In genomic region chr1:100358210-100358609, GRCh38 we compare ENCODE assay signal across 10 cellular contexts. TPM values are rescaled to one million over a fixed set of nuclear protein-coding genes. Genes with fewer than 3 reads are reported as not detected.
DNase-seq lines count a peak whose midpoint lies in the region; ATAC-seq, FAIRE-seq and TF ChIP-seq lines count a peak whose summit lies in the region.
"Had no signal": no experiment of that assay in that cellular context is flagged by ENCODE, and none has a peak within 500 bp of the region (broad histone marks: within the 10 kb centered on the region; RNA-seq: fewer than 3 reads in every experiment).

No MANE protein-coding gene starts in this region.

- H2BK15ac ChIP-seq in mesenchymal stem cell (ENCODE audit: low read depth, poor library complexity, severe bottlenecking), result no peak overlapping the region

- H3K9ac ChIP-seq in mesenchymal stem cell (ENCODE audit: low read length), result no peak overlapping the region

- H2BK5ac ChIP-seq in mesenchymal stem cell (ENCODE audit: low read depth, low read length, poor library complexity, severe bottlenecking), result no peak overlapping the region

- H3K4me1 ChIP-seq in HEK293 (ENCODE audit: control insufficient read depth, insufficient read depth, low read length) (peaks cover 10% of the 10 kb centered on the region), mesenchymal stem cell (ENCODE audit: control insufficient read depth, insufficient read depth, low read depth, low read length) (peaks cover 7% of the 10 kb centered on the region)

- FAIRE-seq in D721Med (lab: Jason Lieb, UNC), result no peak

- no peak overlapping the region for H3K23ac ChIP-seq in mesenchymal stem cell (ENCODE audit: low read length in 2 of 2)

- H3K4me3 Mint-ChIP-seq in activated naive CD8-positive, alpha-beta T cell treated with anti-CD3 and anti-CD28 coated beads, Interleukin-2, amount 10 ng/mL, durations not matched to agents 7 days and 5 days, result no peak overlapping the region

- H4K8ac ChIP-seq in mesenchymal stem cell (ENCODE audit: low read length), result no peak overlapping the region

- WGBS in mesenchymal stem cell, result 96% methylated on average over 2 of the region's 2 CpGs

- H3K4ac ChIP-seq in mesenchymal stem cell (ENCODE audit: low read depth in 1 of 2, low read length in 2 of 2), result no peak overlapping the region

- H2BK120ac ChIP-seq in mesenchymal stem cell (ENCODE audit: low read depth, low read length), result no peak overlapping the region

- H2BK12ac ChIP-seq in mesenchymal stem cell (ENCODE audit: low read length in 2 of 2), result no peak overlapping the region

- H3K36me3 ChIP-seq in HEK293 (ENCODE audit: control insufficient read depth in 2 of 2, insufficient read depth in 1 of 2, low read length in 2 of 2) (no peaks in the 10 kb centered on the region), mesenchymal stem cell (ENCODE audit: control insufficient read depth in 1 of 2, insufficient read depth in 2 of 2, low read depth in 1 of 2, low read length in 2 of 2) (no peaks in the 10 kb centered on the region)

- no peaks in the 10 kb centered on the region for H3K27me3 Mint-ChIP-seq in activated naive CD8-positive, alpha-beta T cell treated with anti-CD3 and anti-CD28 coated beads, Interleukin-2, amount 10 ng/mL, durations not matched to agents 7 days and 5 days

- H3K4me1 Mint-ChIP-seq in activated naive CD8-positive, alpha-beta T cell treated with anti-CD3 and anti-CD28 coated beads, Interleukin-2, amount 10 ng/mL, durations not matched to agents 7 days and 5 days, result peaks cover 51% of the 10 kb centered on the region

- TF ChIP-seq CTCF in D721Med (IDR thresholded peaks at IDR 0.05; ENCODE audit: insufficient read depth, missing control alignments), result peak; percentile 38
- TF ChIP-seq CTCF in HEK293 (tag by site-specific recombination; IDR thresholded peaks at IDR 0.05), result peak; percentile 23; the same call in 1 of the 2 replicates

- no peak overlapping the region for H3K4me2 ChIP-seq in mesenchymal stem cell (ENCODE audit: low read length, poor library complexity, severe bottlenecking)

- H3K9me3 Mint-ChIP-seq in activated naive CD8-positive, alpha-beta T cell treated with anti-CD3 and anti-CD28 coated beads, Interleukin-2, amount 10 ng/mL, durations not matched to agents 7 days and 5 days, result no peaks in the 10 kb centered on the region

- H4K91ac ChIP-seq in mesenchymal stem cell (ENCODE audit: low read length), result no peak overlapping the region

- no peak overlapping the region for H2AK5ac ChIP-seq in mesenchymal stem cell (ENCODE audit: low read length, severe bottlenecking)

- CTCF ChIA-PET in HEK293 (lab: Yijun Ruan, JAX), result interaction anchor here (0.5 to 2.0 kb wide), 13 partner anchors 9 to 612 kb away, joined by 3 to 8 read pairs (median 3); no protein-coding TSS in a partner anchor

- no peaks in the 10 kb centered on the region for H3K27me3 ChIP-seq in mesenchymal stem cell (ENCODE audit: control insufficient read depth in 1 of 2, insufficient read depth in 1 of 2, low read length in 2 of 2)

- POLR2A ChIA-PET in HEK293 (lab: Yijun Ruan, JAX), result no interaction called here
- POLR2A ChIA-PET in activated naive CD8-positive, alpha-beta T cell treated with anti-CD3 and anti-CD28 coated beads, Interleukin-2, amount 10 ng/mL, durations not matched to agents 7 days and 5 days (lab: Charles Lee), result no interaction called here

- DNase-seq in D721Med (ENCODE audit: insufficient read length, low spot score), result no peak
- no peak for DNase-seq in activated naive CD8-positive, alpha-beta T cell treated with anti-CD3 and anti-CD28 coated beads, Interleukin-2, amount 10 ng/mL, durations not matched to agents 7 days and 5 days
- peak; percentile 17 for DNase-seq in mesenchymal stem cell
- DNase-seq in iPS-NIHi7 (ENCODE audit: extremely low spot score), result no peak
- no peak for DNase-seq in globus pallidus (ENCODE audit: low spot score)
- DNase-seq: NCI-H526, occipital lobe had no signal

- no peak overlapping the region for H3K27ac ChIP-seq in HEK293 (ENCODE audit: extremely low read depth, low read depth, low read length)
- no peak overlapping the region for H3K27ac ChIP-seq in mesenchymal stem cell (ENCODE audit: low read length, poor library complexity, severe bottlenecking)

- peak; percentile 25 for ATAC-seq in activated naive CD8-positive, alpha-beta T cell treated with anti-CD3 and anti-CD28 coated beads, Interleukin-2, amount 10 ng/mL, durations not matched to agents 7 days and 5 days (ENCODE audit: low read depth)
- no peak for ATAC-seq in HG03571 (IDR thresholded peaks at IDR 0.05; ENCODE audit: unreplicated experiment)
- ATAC-seq in GM18870 (IDR thresholded peaks at IDR 0.05; ENCODE audit: unreplicated experiment), result no peak

- no peak overlapping the region for H3K27ac Mint-ChIP-seq in activated naive CD8-positive, alpha-beta T cell treated with anti-CD3 and anti-CD28 coated beads, Interleukin-2, amount 10 ng/mL, durations not matched to agents 7 days and 5 days

- peaks cover 44% of the 10 kb centered on the region for H3K36me3 Mint-ChIP-seq in activated naive CD8-positive, alpha-beta T cell treated with anti-CD3 and anti-CD28 coated beads, Interleukin-2, amount 10 ng/mL, durations not matched to agents 7 days and 5 days

- H2AFZ ChIP-seq in mesenchymal stem cell (ENCODE audit: low read depth, low read length), result no peak overlapping the region

- H3K14ac ChIP-seq in mesenchymal stem cell (ENCODE audit: low read length in 2 of 2), result no peak overlapping the region

- H3K4me3 ChIP-seq in HEK293 (ENCODE audit: low read depth, low read length) (no peak overlapping the region), mesenchymal stem cell (ENCODE audit: insufficient read depth in 1 of 2, low read depth in 1 of 2, low read length in 2 of 2) (no peak overlapping the region)

- no peaks in the 10 kb centered on the region for H3K9me3 ChIP-seq in HEK293 (ENCODE audit: control insufficient read depth, insufficient read depth, low read depth, low read length)
- no peaks in the 10 kb centered on the region for H3K9me3 ChIP-seq in mesenchymal stem cell (ENCODE audit: control insufficient read depth, low read length)

- H3K18ac ChIP-seq in mesenchymal stem cell (ENCODE audit: low read depth in 1 of 2, low read length in 2 of 2), result no peak overlapping the region

- H3K79me1 ChIP-seq in mesenchymal stem cell (replicated peaks; ENCODE audit: low read length, poor library complexity, severe bottlenecking), result peaks cover 19% of the 10 kb centered on the region

TF ChIP-seq in HEK293, 187 proteins besides CTCF, POLR2A, EP300 and RAD21:
- TF ChIP-seq ZNF133 (tag by site-specific recombination; IDR thresholded peaks at IDR 0.05) (no peak), PRDM1 (tag by site-specific recombination; IDR thresholded peaks at IDR 0.05) (peak; percentile 71), ZBTB17 (tag by site-specific recombination; IDR thresholded peaks at IDR 0.05) (peak; percentile 64; the same call in 1 of the 2 replicates), BCL6B (tag by site-specific recombination; IDR thresholded peaks at IDR 0.05) (no peak)
- TF ChIP-seq, protein P1, sequence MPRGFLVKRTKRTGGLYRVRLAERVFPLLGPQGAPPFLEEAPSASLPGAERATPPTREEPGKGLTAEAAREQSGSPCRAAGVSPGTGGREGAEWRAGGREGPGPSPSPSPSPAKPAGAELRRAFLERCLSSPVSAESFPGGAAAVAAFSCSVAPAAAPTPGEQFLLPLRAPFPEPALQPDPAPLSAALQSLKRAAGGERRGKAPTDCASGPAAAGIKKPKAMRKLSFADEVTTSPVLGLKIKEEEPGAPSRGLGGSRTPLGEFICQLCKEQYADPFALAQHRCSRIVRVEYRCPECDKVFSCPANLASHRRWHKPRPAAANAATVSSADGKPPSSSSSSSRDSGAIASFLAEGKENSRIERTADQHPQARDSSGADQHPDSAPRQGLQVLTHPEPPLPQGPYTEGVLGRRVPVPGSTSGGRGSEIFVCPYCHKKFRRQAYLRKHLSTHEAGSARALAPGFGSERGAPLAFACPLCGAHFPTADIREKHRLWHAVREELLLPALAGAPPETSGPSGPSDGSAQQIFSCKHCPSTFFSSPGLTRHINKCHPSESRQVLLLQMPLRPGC (tag by site-specific recombination; IDR thresholded peaks at IDR 0.05), result no peak
- TF ChIP-seq, protein P2, sequence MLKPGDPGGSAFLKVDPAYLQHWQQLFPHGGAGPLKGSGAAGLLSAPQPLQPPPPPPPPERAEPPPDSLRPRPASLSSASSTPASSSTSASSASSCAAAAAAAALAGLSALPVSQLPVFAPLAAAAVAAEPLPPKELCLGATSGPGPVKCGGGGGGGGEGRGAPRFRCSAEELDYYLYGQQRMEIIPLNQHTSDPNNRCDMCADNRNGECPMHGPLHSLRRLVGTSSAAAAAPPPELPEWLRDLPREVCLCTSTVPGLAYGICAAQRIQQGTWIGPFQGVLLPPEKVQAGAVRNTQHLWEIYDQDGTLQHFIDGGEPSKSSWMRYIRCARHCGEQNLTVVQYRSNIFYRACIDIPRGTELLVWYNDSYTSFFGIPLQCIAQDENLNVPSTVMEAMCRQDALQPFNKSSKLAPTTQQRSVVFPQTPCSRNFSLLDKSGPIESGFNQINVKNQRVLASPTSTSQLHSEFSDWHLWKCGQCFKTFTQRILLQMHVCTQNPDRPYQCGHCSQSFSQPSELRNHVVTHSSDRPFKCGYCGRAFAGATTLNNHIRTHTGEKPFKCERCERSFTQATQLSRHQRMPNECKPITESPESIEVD (tag by site-specific recombination; IDR thresholded peaks at IDR 0.05), result 0 out of 2 replicates have a peak, but pooled peaks have one; percentile 28

RNA-seq across cellular contexts. Expression of gene CDC14A, which starts 5.9 kb away (rescaled TPM):
- 10 to 100 TPM; 39.9 to 44.9 TPM for total RNA-seq in activated naive CD8-positive, alpha-beta T cell treated with anti-CD3 and anti-CD28 coated beads, Interleukin-2, amount 10 ng/mL, durations not matched to agents 7 days and 5 days
- polyA plus RNA-seq in mesenchymal stem cell (2013, experiment 1 of 2), result 2.0 TPM
- polyA plus RNA-seq in mesenchymal stem cell (2013, experiment 2 of 2), result 1.9 TPM
